Comparison of ENCODE assay signal across 22 cellular contexts in the genomic region with DNA sequence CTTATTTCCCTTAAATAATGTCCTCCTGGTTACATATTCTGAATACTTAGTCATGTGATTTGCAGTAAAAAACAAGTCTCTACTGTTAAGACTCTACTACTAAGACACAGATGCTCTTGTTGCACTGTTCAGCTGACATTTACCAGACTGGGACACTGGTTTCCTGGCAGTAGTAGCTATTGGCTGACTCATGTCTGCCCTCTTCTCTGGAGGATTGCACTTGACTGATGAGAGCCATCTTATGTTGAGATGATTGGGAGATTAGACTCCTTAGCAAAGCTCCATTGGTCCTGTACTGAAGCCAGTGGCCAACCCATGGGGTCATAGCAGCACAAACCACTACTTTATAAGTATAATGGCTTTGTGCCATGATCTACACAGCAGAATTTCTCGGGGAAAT.
DNase-seq lines count a peak whose midpoint lies in the region; ATAC-seq and TF ChIP-seq lines count a peak whose summit lies in the region.
"Had no signal": no experiment of that assay in that cellular context is flagged by ENCODE, and none has a peak within 500 bp of the region (broad histone marks: within the 10 kb centered on the region; RNA-seq: fewer than 3 reads in every experiment).

No MANE protein-coding gene starts in this region.

- no peaks in the 10 kb centered on the region for H3K4me1 ChIP-seq in heart left ventricle
- no peaks in the 10 kb centered on the region for H3K4me1 ChIP-seq in right atrium auricular region
- H3K4me1 ChIP-seq: A549, BLaER1, neural progenitor cell had no signal

- in situ Hi-C loops in brain microvascular endothelial cell (cut with HindIII; ENCODE audit: low pct_ligation_motif_present, low sequenced_read_pairs) = no loop called here

- H3K27me3 ChIP-seq in heart left ventricle (no peaks in the 10 kb centered on the region), right atrium auricular region (no peaks in the 10 kb centered on the region), brain microvascular endothelial cell (replicated peaks) (no peaks in the 10 kb centered on the region)
- H3K27me3 ChIP-seq: BLaER1, neural progenitor cell had no signal

- H3K27ac ChIP-seq in heart left ventricle = no peak overlapping the region
- H3K27ac ChIP-seq in right atrium auricular region = no peak overlapping the region
- H3K27ac ChIP-seq in brain microvascular endothelial cell = no peak overlapping the region
- H3K27ac ChIP-seq: A549, BLaER1, neural progenitor cell had no signal

- ATAC-seq in heart left ventricle (peak in 3 of 4 donors; percentile 30 to 76 (median 66)), HG02885 (IDR thresholded peaks at IDR 0.05; ENCODE audit: poor library complexity, unreplicated experiment) (no peak), HG02840 (IDR thresholded peaks at IDR 0.05; ENCODE audit: low FRiP score, unreplicated experiment) (no peak), HG03175 (IDR thresholded peaks at IDR 0.05; ENCODE audit: unreplicated experiment) (no peak)
- ATAC-seq: A549, T-helper 17 cell had no signal

- no peak for DNase-seq in heart left ventricle
- DNase-seq in right atrium auricular region (ENCODE audit: low spot score) = no peak
- peak; percentile 14 for DNase-seq in brain microvascular endothelial cell
- peak; percentile 32 for DNase-seq in iris pigment epithelial cell (ENCODE audit: low read depth)
- no peak for DNase-seq in mucosa of gallbladder (ENCODE audit: low spot score)
- DNase-seq: activated CD4-positive, alpha-beta T cell treated with anti-CD3 and anti-CD28 coated beads, Interleukin-2, amount 50 U/mL, for 48 hours; amygdala; Calu3; glutamatergic neuron; NCI-H526 treated with DMSO at 0.1 percent for 48 hours; SHP77; stimulated activated CD4-positive, alpha-beta T cell treated with anti-CD3 and anti-CD28 coated beads, Interleukin-2, amount 100 ng/mL, for 48 hours; stimulated activated naive CD4-positive, alpha-beta T cell treated with Interleukin-2 at 50 U/mL for 16 hours; T-helper 17 cell; trophoblast cell had no signal

- no peak overlapping the region for H3K4me3 ChIP-seq in heart left ventricle
- no peak overlapping the region for H3K4me3 ChIP-seq in right atrium auricular region
- H3K4me3 ChIP-seq in brain microvascular endothelial cell (ENCODE audit: low read depth, low read length) = no peak overlapping the region
- H3K4me3 ChIP-seq: A549, BLaER1, neural progenitor cell, smooth muscle cell had no signal

- TF ChIP-seq POLR2A in heart left ventricle (IDR thresholded peaks at IDR 0.05) = no peak

- no peaks in the 10 kb centered on the region for H3K36me3 ChIP-seq in heart left ventricle
- no peaks in the 10 kb centered on the region for H3K36me3 ChIP-seq in right atrium auricular region
- H3K36me3 ChIP-seq in brain microvascular endothelial cell (replicated peaks) = no peaks in the 10 kb centered on the region
- H3K36me3 ChIP-seq: BLaER1, neural progenitor cell had no signal

- intact Hi-C loops in heart left ventricle (cut with DNase I) = no loop called here

- TF ChIP-seq CTCF in heart left ventricle (IDR thresholded peaks at IDR 0.05) (no peak), right atrium auricular region (IDR thresholded peaks at IDR 0.05) (no peak), brain microvascular endothelial cell (IDR thresholded peaks at IDR 0.05; ENCODE audit: low read depth, low read length, missing control alignments) (no peak)

- peaks cover 0 to 9% (median 0%) of the 10 kb centered on the region in 12 donors for H3K9me3 ChIP-seq in heart left ventricle
- H3K9me3 ChIP-seq in right atrium auricular region = no peaks in the 10 kb centered on the region
- H3K9me3 ChIP-seq: A549, BLaER1 had no signal

- WGBS in heart left ventricle, 4 donors = 47 to 76% (median 55%) methylated on average over 1 of the region's 1 CpG

Comparison
In these comparisons a context has a peak if more than half of its experiments do, and no peak if none do; other contexts are left out.
1. ATAC-seq: peak in heart left ventricle (3 of 4); none in HG02885 (single experiment), HG02840 (single experiment) and HG03175 (single experiment).
2. DNase-seq: peak in brain microvascular endothelial cell (single experiment) and iris pigment epithelial cell (single experiment); none in heart left ventricle (0 of 5), right atrium auricular region (single experiment) and mucosa of gallbladder (single experiment).